ENCODE assay signal across 11 cellular contexts in genomic region chr12:65882504-65882903, GRCh38. TPM values are rescaled to one million over a fixed set of nuclear protein-coding genes. Genes with fewer than 3 reads are reported as not detected.
A peak's percentile ranks its signal among the peaks of the same experiment; 100 is the strongest.
DNase-seq lines count a peak whose midpoint lies in the region; ATAC-seq and TF ChIP-seq lines count a peak whose summit lies in the region.
"Had no signal": no experiment of that assay in that cellular context is flagged by ENCODE, and none has a peak within 500 bp of the region (broad histone marks: within the 10 kb centered on the region; RNA-seq: fewer than 3 reads in every experiment).

No MANE protein-coding gene starts in this region.

- H3K4me1 ChIP-seq in heart left ventricle (peaks cover 0 to 36% (median 11%) of the 10 kb centered on the region in 12 donors), uterus (peaks cover 0 to 6% of the 10 kb centered on the region in 2 donors)

- no peaks in the 10 kb centered on the region for H3K9me3 ChIP-seq in heart left ventricle
- H3K9me3 ChIP-seq in uterus: no peaks in the 10 kb centered on the region

- TF ChIP-seq CTCF in heart left ventricle (IDR thresholded peaks at IDR 0.05) (no peak), uterus (IDR thresholded peaks at IDR 0.05) (no peak)

- H3K9me3 Mint-ChIP-seq in dendritic cell treated with granulocyte-macrophage colony-stimulating factor and Interleukin-4, amounts not matched to agents 40 ng/mL and 50 ng/mL, for 4 days: no peaks in the 10 kb centered on the region
- H3K9me3 Mint-ChIP-seq in naive B cell: no peaks in the 10 kb centered on the region
- H3K9me3 Mint-ChIP-seq: activated CD4-positive, alpha-beta memory T cell treated with anti-CD3 and anti-CD28 coated beads for 36 hours; activated naive CD4-positive, alpha-beta T cell treated with anti-CD3 and anti-CD28 coated beads, Interleukin-2, amount 50 U/mL, for 72 hours; stimulated activated naive CD8-positive, alpha-beta T cell treated with anti-CD3 and anti-CD28 coated beads, Interleukin-15, amount 100 ng/mL, for 72 hours had no signal

- H3K36me3 ChIP-seq in heart left ventricle: no peaks in the 10 kb centered on the region
- H3K36me3 ChIP-seq in uterus: no peaks in the 10 kb centered on the region

- ATAC-seq in heart left ventricle: no peak
- ATAC-seq in left cardiac atrium: no peak
- ATAC-seq in naive B cell (ENCODE audit: low read depth in 2 of 2): no peak

- intact Hi-C loops in heart left ventricle (cut with DNase I): loop anchor here in 1 of 10 donors (5.0 kb wide), 1 partner anchor 60 kb away; the partner anchor contains the start of gene HMGA2
- intact Hi-C loops in left cardiac atrium (cut with DNase I): no loop called here
- intact Hi-C loops in dendritic cell treated with granulocyte-macrophage colony-stimulating factor and Interleukin-4, amounts not matched to agents 40 ng/mL and 50 ng/mL, for 4 days (cut with micrococcal nuclease): loop anchor here (5.0 kb wide), 1 partner anchor 60 kb away; the partner anchor contains the start of gene HMGA2
- intact Hi-C loops in uterus (cut with DNase I; ENCODE audit: low total_unique reads): no loop called here

- H3K4me1 Mint-ChIP-seq in dendritic cell treated with granulocyte-macrophage colony-stimulating factor and Interleukin-4, amounts not matched to agents 40 ng/mL and 50 ng/mL, for 4 days (ENCODE audit: low read depth): peaks cover 27% of the 10 kb centered on the region
- H3K4me1 Mint-ChIP-seq in naive B cell: peaks cover 18 to 23% (median 21%) of the 10 kb centered on the region in 3 donors

- peaks cover 9% of the 10 kb centered on the region for H3K27me3 Mint-ChIP-seq in dendritic cell treated with granulocyte-macrophage colony-stimulating factor and Interleukin-4, amounts not matched to agents 40 ng/mL and 50 ng/mL, for 4 days
- H3K27me3 Mint-ChIP-seq in naive B cell: peaks cover 30 to 44% (median 33%) of the 10 kb centered on the region in 3 donors

- TF ChIP-seq POLR2A in heart left ventricle (IDR thresholded peaks at IDR 0.05): no peak
- TF ChIP-seq POLR2A in uterus (IDR thresholded peaks at IDR 0.05): no peak

- WGBS in heart left ventricle, 4 donors: 40 to 49% (median 41%) methylated on average over 3 of the region's 3 CpGs

- H3K36me3 Mint-ChIP-seq in dendritic cell treated with granulocyte-macrophage colony-stimulating factor and Interleukin-4, amounts not matched to agents 40 ng/mL and 50 ng/mL, for 4 days (ENCODE audit: low read depth): no peaks in the 10 kb centered on the region
- peaks cover 0 to 4% of the 10 kb centered on the region in 2 donors for H3K36me3 Mint-ChIP-seq in naive B cell
- H3K36me3 Mint-ChIP-seq: activated CD4-positive, alpha-beta memory T cell treated with anti-CD3 and anti-CD28 coated beads for 36 hours; activated naive CD4-positive, alpha-beta T cell treated with anti-CD3 and anti-CD28 coated beads, Interleukin-2, amount 50 U/mL, for 72 hours had no signal

- H3K27ac ChIP-seq in heart left ventricle (peak overlapping the region in 11 of 12 donors; percentile 44 to 81 (median 69)), uterus (peak overlapping the region; percentile 75 to 76)

- no peaks in the 10 kb centered on the region for H3K27me3 ChIP-seq in heart left ventricle
- no peaks in the 10 kb centered on the region for H3K27me3 ChIP-seq in uterus

- H3K4me3 Mint-ChIP-seq in dendritic cell treated with granulocyte-macrophage colony-stimulating factor and Interleukin-4, amounts not matched to agents 40 ng/mL and 50 ng/mL, for 4 days: peak overlapping the region; percentile 72
- H3K4me3 Mint-ChIP-seq in naive B cell: peak overlapping the region in 5 of 8 donors; percentile 72 to 84 (median 82)
- H3K4me3 Mint-ChIP-seq: activated CD4-positive, alpha-beta memory T cell treated with anti-CD3 and anti-CD28 coated beads for 36 hours had no signal

- H3K4me3 ChIP-seq in heart left ventricle (peak overlapping the region in 11 of 12 donors; percentile 5 to 58 (median 45)), uterus (peak overlapping the region; percentile 11 to 27)

- peak overlapping the region; percentile 62 for H3K27ac Mint-ChIP-seq in dendritic cell treated with granulocyte-macrophage colony-stimulating factor and Interleukin-4, amounts not matched to agents 40 ng/mL and 50 ng/mL, for 4 days
- no peak overlapping the region for H3K27ac Mint-ChIP-seq in naive B cell
- H3K27ac Mint-ChIP-seq: activated CD4-positive, alpha-beta memory T cell treated with anti-CD3 and anti-CD28 coated beads for 36 hours; activated naive CD4-positive, alpha-beta T cell treated with anti-CD3 and anti-CD28 coated beads, Interleukin-2, amount 50 U/mL, for 72 hours; stimulated activated naive CD8-positive, alpha-beta T cell treated with anti-CD3 and anti-CD28 coated beads, Interleukin-15, amount 100 ng/mL, for 72 hours had no signal

- peak in 1 of 5 donors; percentile 31 for DNase-seq in heart left ventricle
- no peak for DNase-seq in left cardiac atrium
- no peak for DNase-seq in naive B cell
- DNase-seq in uterus: no peak
- DNase-seq in MV-4-11 (lab: John Stamatoyannopoulos, UW): no peak
- DNase-seq in ureter (ENCODE audit: low spot score): no peak
- no peak for DNase-seq in NCI-H2171 (lab: John Stamatoyannopoulos, UW)
- DNase-seq: activated CD4-positive, alpha-beta memory T cell treated with anti-CD3 and anti-CD28 coated beads for 36 hours; stimulated activated naive CD8-positive, alpha-beta T cell treated with anti-CD3 and anti-CD28 coated beads, Interleukin-15, amount 100 ng/mL, for 72 hours had no signal

RNA-seq across cellular contexts. Expression of gene HMGA2, which starts 58.2 kb away (rescaled TPM):
- total RNA-seq in heart left ventricle (under 1 TPM in 4 of 9 donors, not detected in 5; 0.05 to 0.32 (median 0.09) TPM), left cardiac atrium (under 1 TPM in 1 of 2 donors, not detected in 1; 0.18 TPM), uterus (10 to 100 TPM in 1 of 4 donors, under 1 TPM in 2, not detected in 1; 0.29 to 15.9 (median 0.51) TPM), ureter (not detected)
- polyA plus RNA-seq in heart left ventricle (under 1 TPM in 1 of 2 donors, not detected in 1; 0.28 TPM), naive B cell (ENCODE audit: low read depth in 6 of 6) (not detected)
- total RNA-seq: activated CD4-positive, alpha-beta memory T cell treated with anti-CD3 and anti-CD28 coated beads for 36 hours had no signal
